12 cellular contexts compared by ENCODE assay signal in genomic region chr6:30912746-30913520, GRCh38. TPM values are rescaled to one million over a fixed set of nuclear protein-coding genes. Genes with fewer than 3 reads are reported as not detected.
A peak's percentile ranks its signal among the peaks of the same experiment; 100 is the strongest.
DNase-seq lines count a peak whose midpoint lies in the region; ATAC-seq and TF ChIP-seq lines count a peak whose summit lies in the region.
"Had no signal": no experiment of that assay in that cellular context is flagged by ENCODE, and none has a peak within 500 bp of the region (broad histone marks: within the 10 kb centered on the region; RNA-seq: fewer than 3 reads in every experiment).

No MANE protein-coding gene starts in this region.

- H3K4me3 Mint-ChIP-seq in activated naive CD4-positive, alpha-beta T cell treated with anti-CD3 and anti-CD28 coated beads, Interleukin-2, amount 10 ng/mL, durations not matched to agents 7 days and 5 days = peak overlapping the region; percentile 88
- peak overlapping the region; percentile 88 for H3K4me3 Mint-ChIP-seq in central memory CD8-positive, alpha-beta T cell

- H3K27ac ChIP-seq in upper lobe of left lung (peak overlapping the region; percentile 86 to 94 (median 90)), brain microvascular endothelial cell (no peak overlapping the region)

- peaks cover 40% of the 10 kb centered on the region for H3K4me1 Mint-ChIP-seq in activated naive CD4-positive, alpha-beta T cell treated with anti-CD3 and anti-CD28 coated beads, Interleukin-2, amount 10 ng/mL, durations not matched to agents 7 days and 5 days
- H3K4me1 Mint-ChIP-seq in central memory CD8-positive, alpha-beta T cell = peaks cover 49% of the 10 kb centered on the region

- H3K4me1 ChIP-seq in upper lobe of left lung = peaks cover 30 to 53% (median 37%) of the 10 kb centered on the region in 4 donors

- no peak overlapping the region for H3K27ac Mint-ChIP-seq in activated naive CD4-positive, alpha-beta T cell treated with anti-CD3 and anti-CD28 coated beads, Interleukin-2, amount 10 ng/mL, durations not matched to agents 7 days and 5 days
- peak overlapping the region; percentile 33 for H3K27ac Mint-ChIP-seq in central memory CD8-positive, alpha-beta T cell (ENCODE audit: low read depth)

- no peak for ATAC-seq in central memory CD8-positive, alpha-beta T cell (replicated peaks; ENCODE audit: extremely low read depth, poor library complexity, severe bottlenecking)
- ATAC-seq in upper lobe of left lung (ENCODE audit: low FRiP score in 2 of 2) (no peak), GM19452 (IDR thresholded peaks at IDR 0.05; ENCODE audit: unreplicated experiment) (no peak), GM18909 (IDR thresholded peaks at IDR 0.05; ENCODE audit: poor library complexity, unreplicated experiment) (no peak)

- TF ChIP-seq CTCF in upper lobe of left lung (IDR thresholded peaks at IDR 0.05) (no peak), brain microvascular endothelial cell (IDR thresholded peaks at IDR 0.05; ENCODE audit: low read depth, low read length, missing control alignments) (no peak)

- TF ChIP-seq EP300 in upper lobe of left lung (IDR thresholded peaks at IDR 0.05) = no peak

- in situ Hi-C loops in brain microvascular endothelial cell (cut with HindIII; ENCODE audit: low pct_ligation_motif_present, low sequenced_read_pairs) = no loop called here

- CTCF ChIA-PET in activated naive CD4-positive, alpha-beta T cell treated with anti-CD3 and anti-CD28 coated beads, Interleukin-2, amount 10 ng/mL, durations not matched to agents 7 days and 5 days (lab: Charles Lee) = interaction anchor here (1.0 to 11.3 kb wide), 9 partner anchors 23 to 429 kb away, joined by 3 to 202 read pairs (median 4); partner anchors contain the start of gene DDR1

- H3K36me3 Mint-ChIP-seq in activated naive CD4-positive, alpha-beta T cell treated with anti-CD3 and anti-CD28 coated beads, Interleukin-2, amount 10 ng/mL, durations not matched to agents 7 days and 5 days = peaks cover 26% of the 10 kb centered on the region
- peaks cover 19% of the 10 kb centered on the region for H3K36me3 Mint-ChIP-seq in central memory CD8-positive, alpha-beta T cell (ENCODE audit: insufficient read depth)

- no peak for DNase-seq in activated naive CD4-positive, alpha-beta T cell treated with anti-CD3 and anti-CD28 coated beads, Interleukin-2, amount 10 ng/mL, durations not matched to agents 7 days and 5 days
- DNase-seq in activated naive CD4-positive, alpha-beta T cell treated with anti-CD3 and anti-CD28 coated beads, Interleukin-2, amount 50 U/mL, for 16 hours = no peak
- DNase-seq in central memory CD8-positive, alpha-beta T cell (ENCODE audit: low spot score in 2 of 2) = no peak
- DNase-seq in myocyte (ENCODE audit: low read depth) (peak; percentile 33), upper lobe of left lung (no peak), brain microvascular endothelial cell (no peak)
- DNase-seq: stimulated activated CD4-positive, alpha-beta T cell treated with anti-CD3 and anti-CD28 coated beads, Interleukin-2, amount 100 ng/mL, for 48 hours had no signal

- H3K27me3 ChIP-seq in upper lobe of left lung (no peaks in the 10 kb centered on the region), brain microvascular endothelial cell (replicated peaks) (no peaks in the 10 kb centered on the region)

- peak overlapping the region in 2 of 4 donors; percentile 68 to 79 for H3K4me3 ChIP-seq in upper lobe of left lung
- no peak overlapping the region for H3K4me3 ChIP-seq in brain microvascular endothelial cell (ENCODE audit: low read depth, low read length)
- H3K4me3 ChIP-seq: K562 had no signal

- 85 to 87% methylated on average over 8 of the region's 8 CpGs for WGBS in upper lobe of left lung, 2 donors

- H3K27me3 Mint-ChIP-seq in activated naive CD4-positive, alpha-beta T cell treated with anti-CD3 and anti-CD28 coated beads, Interleukin-2, amount 10 ng/mL, durations not matched to agents 7 days and 5 days = no peaks in the 10 kb centered on the region
- H3K27me3 Mint-ChIP-seq in central memory CD8-positive, alpha-beta T cell = no peaks in the 10 kb centered on the region

- no peaks in the 10 kb centered on the region for H3K9me3 ChIP-seq in upper lobe of left lung

- TF ChIP-seq POLR2A in upper lobe of left lung (IDR thresholded peaks at IDR 0.05) = no peak

- peaks cover 11 to 41% (median 23%) of the 10 kb centered on the region in 4 donors for H3K36me3 ChIP-seq in upper lobe of left lung
- peaks cover 25% of the 10 kb centered on the region for H3K36me3 ChIP-seq in brain microvascular endothelial cell (replicated peaks)

- no peaks in the 10 kb centered on the region for H3K9me3 Mint-ChIP-seq in activated naive CD4-positive, alpha-beta T cell treated with anti-CD3 and anti-CD28 coated beads, Interleukin-2, amount 10 ng/mL, durations not matched to agents 7 days and 5 days
- H3K9me3 Mint-ChIP-seq in central memory CD8-positive, alpha-beta T cell = no peaks in the 10 kb centered on the region

RNA-seq across cellular contexts. Expression of gene VARS2, which starts 1.1 kb away (rescaled TPM):
- total RNA-seq in myocyte (21.3 and 21.7 TPM in 2 replicates), upper lobe of left lung (10 to 100 TPM; 23.0 to 56.6 (median 29.5) TPM)
- polyA plus RNA-seq in myocyte (2012) = 27.1 TPM

RNA-seq across cellular contexts. Expression of gene GTF2H4, which starts 4.9 kb away (rescaled TPM):
- 5.5 and 7.3 TPM in 2 replicates for total RNA-seq in myocyte
- polyA plus RNA-seq in myocyte (2012) = 22.9 TPM
- 10 to 100 TPM; 10.1 to 47.6 (median 27.6) TPM for total RNA-seq in upper lobe of left lung

RNA-seq across cellular contexts. Expression of gene SFTA2, which starts 19.0 kb away (rescaled TPM):
- not detected in 2 replicates for total RNA-seq in myocyte
- not detected for polyA plus RNA-seq in myocyte (2012)
- total RNA-seq in upper lobe of left lung = 100 to 1,000 TPM in 5 of 6 donors, 10 to 100 TPM in 1; 80.7 to 511 (median 229) TPM
- total RNA-seq: K562 had no signal
- polyA plus RNA-seq: BJ, K562 had no signal

RNA-seq across cellular contexts. Expression of gene MUCL3, which starts 27.8 kb away (rescaled TPM):
- total RNA-seq in myocyte (not detected in 2 replicates), upper lobe of left lung (10 to 100 TPM in 2 of 6 donors, 1 to 10 TPM in 4; 1.8 to 38.8 (median 5.0) TPM)
- not detected for polyA plus RNA-seq in myocyte (2012)
- total RNA-seq: K562, kidney epithelial cell had no signal
- polyA plus RNA-seq: BJ had no signal

RNA-seq across cellular contexts. Expression of gene DDR1, which starts 28.6 kb away (rescaled TPM):
- 88.6 and 89.0 TPM in 2 replicates for total RNA-seq in myocyte
- 78.7 TPM for polyA plus RNA-seq in myocyte (2012)
- 100 to 1,000 TPM in 5 of 6 donors, 10 to 100 TPM in 1; 75.4 to 147 (median 111) TPM for total RNA-seq in upper lobe of left lung

Comparison
In these comparisons a context has a peak if more than half of its experiments do, and no peak if none do; other contexts are left out.
1. RNA of gene SFTA2, which starts 19.0 kb away (total RNA-seq): 80.7 to 511 TPM in upper lobe of left lung; not detected in myocyte; every median in the first group is over 10 times any median in the second.